Comparison of ENCODE assay signal across 14 cellular contexts in genomic region chr11:113553905-113554304, GRCh38.
A peak's percentile ranks its signal among the peaks of the same experiment; 100 is the strongest.
DNase-seq lines count a peak whose midpoint lies in the region; ATAC-seq lines count a peak whose summit lies in the region.
"Had no signal": no experiment of that assay in that cellular context is flagged by ENCODE, and none has a peak within 500 bp of the region (broad histone marks: within the 10 kb centered on the region; RNA-seq: fewer than 3 reads in every experiment).

No MANE protein-coding gene starts in this region.

- peaks cover 37% of the 10 kb centered on the region for H3K4me1 ChIP-seq in SJSA1 (replicated peaks)
- peaks cover 36% of the 10 kb centered on the region for H3K4me1 ChIP-seq in mesodermal cell (ENCODE audit: control insufficient read depth, insufficient read depth, low read length, poor library complexity, severe bottlenecking)

- no peaks in the 10 kb centered on the region for H3K9me3 ChIP-seq in SJSA1 (replicated peaks)
- no peaks in the 10 kb centered on the region for H3K9me3 ChIP-seq in mesodermal cell (ENCODE audit: control insufficient read depth, low read length)

- H3K27ac ChIP-seq in SJSA1, result peak overlapping the region; percentile 53
- peak overlapping the region; percentile 47 for H3K27ac ChIP-seq in mesodermal cell (ENCODE audit: low read depth, low read length, severe bottlenecking)

- H3K36me3 ChIP-seq in SJSA1 (no peaks in the 10 kb centered on the region), mesodermal cell (ENCODE audit: control insufficient read depth, insufficient read depth, low read length) (no peaks in the 10 kb centered on the region)

- ATAC-seq in GM18861 (IDR thresholded peaks at IDR 0.05; ENCODE audit: unreplicated experiment) (no peak), HG02571 (IDR thresholded peaks at IDR 0.05; ENCODE audit: unreplicated experiment) (no peak)

- WGBS in mesodermal cell (ENCODE audit: insufficient coverage in 2 of 2), 2 experiments, result 100% methylated on average over 1 of the region's 2 CpGs; no CpG with 5 or more reads in 1 of the 2 experiments

- H3K4me3 ChIP-seq in SJSA1 (no peak overlapping the region), mesodermal cell (ENCODE audit: extremely low read depth, insufficient read depth, low read length, poor library complexity, severe bottlenecking) (no peak overlapping the region)

- DNase-seq in Daoy (ENCODE audit: low read depth) (peak; percentile 18), NAMALWA (ENCODE audit: low spot score) (peak; percentile 34), SJSA1 (ENCODE audit: low read depth in 1 of 2, low spot score in 2 of 2) (peak in 1 of 2 experiments; percentile 10), HT-29 (ENCODE audit: low spot score) (no peak)
- no peak for DNase-seq in activated T-cell treated with anti-CD3 and anti-CD28 coated beads, Interleukin-2, amount 50 U/mL, for 48 hours
- DNase-seq: activated B cell treated with CpG ODN at 0.5 μM for 24 hours; CD4-positive, alpha-beta T cell; dermis blood vessel endothelial cell; immature natural killer cell; SIG-M5; substantia nigra had no signal

- no peaks in the 10 kb centered on the region for H3K27me3 ChIP-seq in SJSA1 (replicated peaks)

Comparison
In these comparisons a context has a peak if more than half of its experiments do, and no peak if none do; other contexts are left out.
1. DNase-seq: peak in Daoy (single experiment) and NAMALWA (single experiment); none in activated T-cell treated with anti-CD3 and anti-CD28 coated beads, Interleukin-2, amount 50 U/mL, for 48 hours (0 of 2) and HT-29 (single experiment).